Comparison of ENCODE assay signal across 14 cellular contexts in the genomic region with DNA sequence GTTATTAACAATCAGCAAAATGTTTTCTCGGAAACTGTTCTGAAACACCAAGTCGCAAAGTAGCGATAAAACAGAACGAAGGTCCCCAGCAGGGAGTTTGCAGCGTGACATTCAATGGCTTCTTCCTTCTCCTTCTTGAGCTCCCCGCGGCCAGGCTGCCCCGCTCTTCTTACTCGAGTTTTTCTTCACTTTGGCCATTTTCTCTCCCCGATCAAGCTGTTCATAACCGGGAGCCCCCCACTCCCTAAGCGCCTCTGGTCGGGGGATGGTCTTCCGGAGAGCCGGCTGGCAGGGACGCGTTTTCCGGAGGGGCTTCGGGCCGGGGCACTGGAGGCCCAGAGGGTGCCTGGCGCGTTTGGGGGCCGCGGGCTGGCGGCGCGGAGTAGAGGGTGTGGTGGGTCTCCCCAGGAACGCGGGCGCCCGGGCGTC. TPM values are rescaled to one million over a fixed set of nuclear protein-coding genes. Genes with fewer than 3 reads are reported as not detected.
DNase-seq lines count a peak whose midpoint lies in the region; ATAC-seq, FAIRE-seq and TF ChIP-seq lines count a peak whose summit lies in the region.
"Had no signal": no experiment of that assay in that cellular context is flagged by ENCODE, and none has a peak within 500 bp of the region (broad histone marks: within the 10 kb centered on the region; RNA-seq: fewer than 3 reads in every experiment).

No MANE protein-coding gene starts in this region.

- H4K20me1 ChIP-seq in H9 (ENCODE audit: control insufficient read depth, insufficient read depth, insufficient read length): no peaks in the 10 kb centered on the region

- no peak overlapping the region for H2BK15ac ChIP-seq in H9 (ENCODE audit: low read depth, low read length)
- no peak overlapping the region for H2BK15ac ChIP-seq in neuronal stem cell (ENCODE audit: low read length)

- H3K36me3 ChIP-seq in neuronal stem cell (replicated peaks in 1 of 2; ENCODE audit: control insufficient read depth in 2 of 2, insufficient read depth in 2 of 2, low read length in 2 of 2): peaks cover 0 to 12% of the 10 kb centered on the region in 2 donors

- H4K8ac ChIP-seq in H9 (replicated peaks; ENCODE audit: insufficient read length, low read depth, low read length) (no peak overlapping the region), neuronal stem cell (ENCODE audit: low read depth, low read length) (no peak overlapping the region)

- H2BK120ac ChIP-seq in H9 (ENCODE audit: low read depth, low read length, poor library complexity, severe bottlenecking): no peak overlapping the region
- H2BK120ac ChIP-seq in neuronal stem cell (ENCODE audit: low read depth, low read length): no peak overlapping the region

- H3K9ac ChIP-seq in H9 (ENCODE audit: extremely low read depth, insufficient read length, low read length): no peak overlapping the region
- H3K9ac ChIP-seq in neuronal stem cell (ENCODE audit: low read depth, low read length, poor library complexity): no peak overlapping the region

- H3K27me3 Mint-ChIP-seq in activated CD8-positive, alpha-beta memory T cell treated with anti-CD3 and anti-CD28 coated beads, Interleukin-2, amount 10 ng/mL, durations not matched to agents 7 days and 5 days: peaks cover 77% of the 10 kb centered on the region
- peaks cover 97% of the 10 kb centered on the region for H3K27me3 Mint-ChIP-seq in H9 (ENCODE audit: low read depth)
- H3K27me3 Mint-ChIP-seq in effector memory CD8-positive, alpha-beta T cell: peaks cover 67 to 79% of the 10 kb centered on the region in 2 donors

- H3K23ac ChIP-seq in H9 (ENCODE audit: insufficient read length, low read depth, low read length) (no peak overlapping the region), neuronal stem cell (ENCODE audit: low read depth, low read length, poor library complexity) (no peak overlapping the region)

- peaks cover 44% of the 10 kb centered on the region for H3K4me1 Mint-ChIP-seq in activated CD8-positive, alpha-beta memory T cell treated with anti-CD3 and anti-CD28 coated beads, Interleukin-2, amount 10 ng/mL, durations not matched to agents 7 days and 5 days
- peaks cover 50 to 58% of the 10 kb centered on the region in 2 experiments for H3K4me1 Mint-ChIP-seq in H9
- H3K4me1 Mint-ChIP-seq in effector memory CD8-positive, alpha-beta T cell (ENCODE audit: low read depth in 2 of 2): peaks cover 32 to 46% of the 10 kb centered on the region in 2 donors

- CTCF ChIA-PET in activated CD8-positive, alpha-beta memory T cell treated with anti-CD3 and anti-CD28 coated beads, Interleukin-2, amount 10 ng/mL, durations not matched to agents 7 days and 5 days (lab: Charles Lee): interaction anchor here (2.2 to 3.1 kb wide), 3 partner anchors 9 to 182 kb away, joined by 18 to 27 read pairs (median 26); no protein-coding TSS in a partner anchor

- H3T11ph ChIP-seq in H9 (ENCODE audit: low read length): no peak overlapping the region

- peaks cover 5% of the 10 kb centered on the region for H3K36me3 Mint-ChIP-seq in activated CD8-positive, alpha-beta memory T cell treated with anti-CD3 and anti-CD28 coated beads, Interleukin-2, amount 10 ng/mL, durations not matched to agents 7 days and 5 days
- peaks cover 0 to 3% (median 0%) of the 10 kb centered on the region in 3 experiments; a peak in 1 of 7 replicates for H3K36me3 Mint-ChIP-seq in H9 (ENCODE audit: insufficient read depth in 1 of 3, low read depth in 3 of 3)
- peaks cover 59% of the 10 kb centered on the region for H3K36me3 Mint-ChIP-seq in effector memory CD8-positive, alpha-beta T cell (ENCODE audit: insufficient read depth)

- H3K14ac ChIP-seq in H9 (ENCODE audit: insufficient read depth, low read length) (no peak overlapping the region), neuronal stem cell (ENCODE audit: low read length) (no peak overlapping the region)

- no peak overlapping the region for H2AK5ac ChIP-seq in H9 (ENCODE audit: insufficient read length, low read length)
- H2AK5ac ChIP-seq in neuronal stem cell (ENCODE audit: low read depth, low read length): no peak overlapping the region

- peak overlapping the region; percentile 61 to 68 for H3K4me3 ChIP-seq in neuronal stem cell (ENCODE audit: low read length in 2 of 2)

- H3K18ac ChIP-seq in H9 (ENCODE audit: insufficient read length, low read depth, low read length) (no peak overlapping the region), neuronal stem cell (ENCODE audit: low read length) (peak overlapping the region; percentile 64)

- H3K79me2 ChIP-seq in H9 (ENCODE audit: insufficient read depth, low read length): no peaks in the 10 kb centered on the region

- H3K9me3 Mint-ChIP-seq in activated CD8-positive, alpha-beta memory T cell treated with anti-CD3 and anti-CD28 coated beads, Interleukin-2, amount 10 ng/mL, durations not matched to agents 7 days and 5 days (ENCODE audit: low read depth): no peaks in the 10 kb centered on the region
- peaks cover 0 to 12% of the 10 kb centered on the region in 2 experiments; a peak in 1 of 5 replicates for H3K9me3 Mint-ChIP-seq in H9
- H3K9me3 Mint-ChIP-seq in effector memory CD8-positive, alpha-beta T cell: no peaks in the 10 kb centered on the region
- H3K9me3 Mint-ChIP-seq: T-helper 1 cell treated with Interleukin-12 subunit alpha and Interleukin-12 subunit beta and Interleukin-4 antibody, amounts not matched to agents 30 μg/mL and 1 μg/mL, for 36 hours had no signal

- no peak for FAIRE-seq in frontal cortex (lab: Jason Lieb, UNC)
- FAIRE-seq: small intestine had no signal

- H3K79me1 ChIP-seq in H9 (ENCODE audit: insufficient read depth, low read depth, low read length, poor library complexity, severe bottlenecking): no peaks in the 10 kb centered on the region
- no peaks in the 10 kb centered on the region for H3K79me1 ChIP-seq in neuronal stem cell (ENCODE audit: low read depth, low read length)

- H4K91ac ChIP-seq in H9 (ENCODE audit: insufficient read length, low read depth, low read length) (no peak overlapping the region), neuronal stem cell (ENCODE audit: low read depth, low read length, poor library complexity) (no peak overlapping the region)

- no peak for TF ChIP-seq CTCF in H9 (conservative IDR thresholded peaks at IDR 0.05)

- no peak overlapping the region for H4K5ac ChIP-seq in H9 (ENCODE audit: insufficient read length, low read depth, low read length)

- no peak overlapping the region for H3K56ac ChIP-seq in H9 (ENCODE audit: insufficient read length, low read depth, low read length)

- no CpG with 5 or more reads among the region's 32 CpGs for WGBS in H9 (ENCODE audit: extremely low coverage, insufficient read length, low lambda C conversion rate)
- WGBS in neuronal stem cell (ENCODE audit: extremely low coverage in 2 of 2, insufficient read length in 2 of 2, insufficient replicate concordance in 1 of 2), 2 donors: no CpG with 5 or more reads among the region's 32 CpGs

- H3K4me1 ChIP-seq in H9 (ENCODE audit: insufficient read depth, low read length) (0 out of 2 replicates have a peak, but pooled peaks cover 4% of the 10 kb centered on the region), neuronal stem cell (ENCODE audit: control insufficient read depth in 2 of 2, insufficient read depth in 1 of 2, low read depth in 1 of 2, low read length in 2 of 2) (peaks cover 13 to 27% of the 10 kb centered on the region in 2 donors)

- no peak overlapping the region for H2BK20ac ChIP-seq in H9 (ENCODE audit: low read depth, low read length, poor library complexity, severe bottlenecking)

- no peak for ATAC-seq in activated CD8-positive, alpha-beta memory T cell treated with anti-CD3 and anti-CD28 coated beads, Interleukin-2, amount 10 ng/mL, durations not matched to agents 7 days and 5 days
- no peak for ATAC-seq in effector memory CD8-positive, alpha-beta T cell (replicated peaks)
- ATAC-seq: foreskin keratinocyte had no signal

- H2BK12ac ChIP-seq in H9 (ENCODE audit: insufficient read length, low read depth, low read length) (no peak overlapping the region), neuronal stem cell (ENCODE audit: low read length) (peak overlapping the region; percentile 22)

- H3K4me3 Mint-ChIP-seq in activated CD8-positive, alpha-beta memory T cell treated with anti-CD3 and anti-CD28 coated beads, Interleukin-2, amount 10 ng/mL, durations not matched to agents 7 days and 5 days: no peak overlapping the region
- peak overlapping the region; percentile 46 to 81 for H3K4me3 Mint-ChIP-seq in H9
- H3K4me3 Mint-ChIP-seq in effector memory CD8-positive, alpha-beta T cell: peak overlapping the region; percentile 8 to 10
- H3K4me3 Mint-ChIP-seq: T-helper 1 cell treated with Interleukin-12 subunit alpha and Interleukin-12 subunit beta and Interleukin-4 antibody, amounts not matched to agents 30 μg/mL and 1 μg/mL, for 36 hours had no signal

- no peak overlapping the region for H3K4ac ChIP-seq in H9 (ENCODE audit: low read depth, low read length)
- H3K4ac ChIP-seq in neuronal stem cell (ENCODE audit: low read length): no peak overlapping the region

- peaks cover 52% of the 10 kb centered on the region for H3K23me2 ChIP-seq in H9 (ENCODE audit: insufficient read length, low read depth, low read length, poor library complexity, severe bottlenecking)

- peak overlapping the region; percentile 26 for H3K27ac Mint-ChIP-seq in activated CD8-positive, alpha-beta memory T cell treated with anti-CD3 and anti-CD28 coated beads, Interleukin-2, amount 10 ng/mL, durations not matched to agents 7 days and 5 days
- H3K27ac Mint-ChIP-seq in H9: no peak overlapping the region; a peak in 1 of 7 replicates
- peak overlapping the region in 1 of 2 donors; percentile 60 for H3K27ac Mint-ChIP-seq in effector memory CD8-positive, alpha-beta T cell

- H2BK5ac ChIP-seq in H9 (ENCODE audit: insufficient read length, low read length): no peak overlapping the region
- H2BK5ac ChIP-seq in neuronal stem cell (ENCODE audit: low read length): no peak overlapping the region

- H3K27me3 ChIP-seq in H9 (ENCODE audit: insufficient read depth, low read length) (peaks cover 78% of the 10 kb centered on the region), neuronal stem cell (ENCODE audit: control insufficient read depth in 3 of 3, insufficient read depth in 3 of 3, low read depth in 1 of 3, low read length in 3 of 3) (peaks cover 39 to 85% (median 60%) of the 10 kb centered on the region in 3 experiments)

- H3K9me3 ChIP-seq in H9 (ENCODE audit: control insufficient read depth, low read depth, low read length): no peaks in the 10 kb centered on the region
- H3K9me3 ChIP-seq in neuronal stem cell (replicated peaks in 1 of 2; ENCODE audit: control insufficient read depth in 2 of 2, insufficient read depth in 1 of 2, low read depth in 1 of 2, low read length in 2 of 2): no peaks in the 10 kb centered on the region

- H2AFZ ChIP-seq in H9 (ENCODE audit: low read length) (no peak overlapping the region), neuronal stem cell (ENCODE audit: low read length) (peak overlapping the region; percentile 90)

- no peak for DNase-seq in activated CD8-positive, alpha-beta memory T cell treated with anti-CD3 and anti-CD28 coated beads, Interleukin-2, amount 10 ng/mL, durations not matched to agents 7 days and 5 days
- no peak for DNase-seq in activated CD8-positive, alpha-beta memory T cell treated with anti-CD3 and anti-CD28 coated beads for 24 hours
- DNase-seq in H9 (no peak), neuronal stem cell (ENCODE audit: low spot score) (peak; percentile 60), frontal cortex (ENCODE audit: low spot score in 2 of 2) (no peak), SIG-M5 (lab: John Stamatoyannopoulos, UW) (no peak), putamen (ENCODE audit: low spot score) (no peak)
- no peak for DNase-seq in effector memory CD8-positive, alpha-beta T cell
- DNase-seq: foreskin keratinocyte, NCI-H1436 treated with DMSO at 0.1 percent for 48 hours, small intestine had no signal

- H3K27ac ChIP-seq in H9 (ENCODE audit: insufficient read length, low read depth, low read length): no peak overlapping the region
- no peak overlapping the region for H3K27ac ChIP-seq in neuronal stem cell (replicated peaks; ENCODE audit: low read length)
- H3K27ac ChIP-seq: foreskin keratinocyte had no signal

- peak overlapping the region; percentile 53 for H3K4me2 ChIP-seq in H9 (ENCODE audit: insufficient read depth, insufficient read length, low read length)
- H3K4me2 ChIP-seq in neuronal stem cell (ENCODE audit: insufficient read depth, low read length, poor library complexity, severe bottlenecking): peak overlapping the region; percentile 89

RNA-seq across cellular contexts. Expression of a gene that starts 5.2 kb away (rescaled TPM):
- total RNA-seq in activated CD8-positive, alpha-beta memory T cell treated with anti-CD3 and anti-CD28 coated beads, Interleukin-2, amount 10 ng/mL, durations not matched to agents 7 days and 5 days: not detected
- total RNA-seq in H9 (2021) (not detected in 2 replicates), frontal cortex (7.7 TPM)
- 0.11 TPM for polyA plus RNA-seq in neuronal stem cell (2013, experiment 1 of 2)
- polyA plus RNA-seq in neuronal stem cell (2013, experiment 2 of 2): 0.10 TPM
- total RNA-seq: foreskin keratinocyte, mesenteric fat pad had no signal
- polyA plus RNA-seq: BJ, foreskin keratinocyte, small intestine had no signal

RNA-seq across cellular contexts. Expression of a gene that starts 55.5 kb away (rescaled TPM):
- total RNA-seq in activated CD8-positive, alpha-beta memory T cell treated with anti-CD3 and anti-CD28 coated beads, Interleukin-2, amount 10 ng/mL, durations not matched to agents 7 days and 5 days: 10 to 100 TPM; 16.9 to 20.9 TPM
- total RNA-seq in H9 (2021) (8.7 and 9.9 TPM in 2 replicates), frontal cortex (42.4 TPM)
- 14.3 TPM for polyA plus RNA-seq in neuronal stem cell (2013, experiment 1 of 2)
- polyA plus RNA-seq in neuronal stem cell (2013, experiment 2 of 2): 13.9 TPM
